15 cellular contexts compared by ENCODE assay signal in genomic region chr2:127193948-127194267, GRCh38. TPM values are rescaled to one million over a fixed set of nuclear protein-coding genes. Genes with fewer than 3 reads are reported as not detected.
A peak's percentile ranks its signal among the peaks of the same experiment; 100 is the strongest.
DNase-seq lines count a peak whose midpoint lies in the region; ATAC-seq and TF ChIP-seq lines count a peak whose summit lies in the region.
"Had no signal": no experiment of that assay in that cellular context is flagged by ENCODE, and none has a peak within 500 bp of the region (broad histone marks: within the 10 kb centered on the region; RNA-seq: fewer than 3 reads in every experiment).

No MANE protein-coding gene starts in this region.

- H3K4me2 ChIP-seq in skeletal muscle satellite cell (ENCODE audit: low read length): peak overlapping the region; percentile 54

- TF ChIP-seq POLR2A in gastroesophageal sphincter (IDR thresholded peaks at IDR 0.05) (no peak), prostate gland (IDR thresholded peaks at IDR 0.05) (no peak)

- H3K27me3 ChIP-seq in gastroesophageal sphincter (no peaks in the 10 kb centered on the region), skeletal muscle satellite cell (ENCODE audit: control insufficient read depth, insufficient read depth, low read length) (no peaks in the 10 kb centered on the region), prostate gland (replicated peaks; ENCODE audit: insufficient read depth) (no peaks in the 10 kb centered on the region)
- H3K27me3 ChIP-seq: ovary, tibial nerve had no signal

- H3K4me3 ChIP-seq in astrocyte of the spinal cord (ENCODE audit: low read depth, low read length) (no peak overlapping the region), gastroesophageal sphincter (no peak overlapping the region), skeletal muscle satellite cell (ENCODE audit: low read length) (no peak overlapping the region), prostate gland (no peak overlapping the region)
- H3K4me3 ChIP-seq: ovary, tibial nerve had no signal

- TF ChIP-seq EP300 in gastroesophageal sphincter (IDR thresholded peaks at IDR 0.05): no peak

- H3K27ac ChIP-seq in gastroesophageal sphincter (no peak overlapping the region), prostate gland (no peak overlapping the region)
- H3K27ac ChIP-seq: epithelial cell of prostate, ovary had no signal

- H3K9ac ChIP-seq in skeletal muscle satellite cell (ENCODE audit: low read depth, low read length): peak overlapping the region; percentile 27

- peak; percentile 84 for DNase-seq in GM03348 (ENCODE audit: low spot score)
- peak; percentile 56 for DNase-seq in astrocyte of the spinal cord (ENCODE audit: low read depth, low spot score)
- no peak for DNase-seq in prostate gland (ENCODE audit: low spot score)
- DNase-seq: activated effector memory CD4-positive, alpha-beta T cell treated with Interleukin-2 at 50 U/mL for 16 hours; caudate nucleus; KBM-7; NCI-H1417 had no signal

- in situ Hi-C loops in astrocyte of the spinal cord (cut with HindIII; ENCODE audit: low sequenced_read_pairs): no loop called here

- TF ChIP-seq CTCF in astrocyte of the spinal cord (IDR thresholded peaks at IDR 0.05; ENCODE audit: low read depth, low read length) (no peak), gastroesophageal sphincter (IDR thresholded peaks at IDR 0.05) (no peak), prostate gland (IDR thresholded peaks at IDR 0.05) (no peak)

- H3K9me3 ChIP-seq in gastroesophageal sphincter: no peaks in the 10 kb centered on the region
- H3K9me3 ChIP-seq in skeletal muscle satellite cell (replicated peaks; ENCODE audit: low read length): no peaks in the 10 kb centered on the region
- no peaks in the 10 kb centered on the region for H3K9me3 ChIP-seq in prostate gland
- H3K9me3 ChIP-seq: ovary had no signal

- WGBS in gastroesophageal sphincter (ENCODE audit: low coverage in 1 of 2), 2 donors: 38 to 59% methylated on average over 5 of the region's 5 CpGs
- 22% methylated on average over 5 of the region's 5 CpGs for WGBS in prostate gland

- peaks cover 0 to 16% (median 5%) of the 10 kb centered on the region in 3 donors for H3K4me1 ChIP-seq in gastroesophageal sphincter
- peaks cover 16% of the 10 kb centered on the region for H3K4me1 ChIP-seq in skeletal muscle satellite cell (ENCODE audit: control insufficient read depth, insufficient read depth, low read length)
- H3K4me1 ChIP-seq in prostate gland (replicated peaks): no peaks in the 10 kb centered on the region

- intact Hi-C loops in prostate gland (cut with DNase I): no loop called here

- H3K36me3 ChIP-seq in gastroesophageal sphincter (no peaks in the 10 kb centered on the region), skeletal muscle satellite cell (ENCODE audit: insufficient read depth, low read length) (no peaks in the 10 kb centered on the region), prostate gland (no peaks in the 10 kb centered on the region)
- H3K36me3 ChIP-seq: ovary, tibial nerve had no signal

- peak; percentile 56 for ATAC-seq in gastroesophageal sphincter
- ATAC-seq in GM21737 (IDR thresholded peaks at IDR 0.05; ENCODE audit: unreplicated experiment): no peak
- ATAC-seq in HG02885 (IDR thresholded peaks at IDR 0.05; ENCODE audit: poor library complexity, unreplicated experiment): no peak
- no peak for ATAC-seq in GM19455 (IDR thresholded peaks at IDR 0.05; ENCODE audit: unreplicated experiment)

RNA-seq across cellular contexts. Expression of gene CYP27C1, which starts 26.2 kb away (rescaled TPM):
- total RNA-seq in gastroesophageal sphincter (under 1 TPM; 0.12 to 0.52 (median 0.28) TPM), prostate gland (1 to 10 TPM in 1 of 2 donors, not detected in 1; 1.8 TPM)
- not detected in 2 replicates for total RNA-seq in skeletal muscle satellite cell (2012; rRNA removed)
